15 cellular contexts compared by ENCODE assay signal in genomic region chr19:43782311-43782660, GRCh38. TPM values are rescaled to one million over a fixed set of nuclear protein-coding genes. Genes with fewer than 3 reads are reported as not detected.
DNase-seq lines count a peak whose midpoint lies in the region; ATAC-seq and TF ChIP-seq lines count a peak whose summit lies in the region.
"Had no signal": no experiment of that assay in that cellular context is flagged by ENCODE, and none has a peak within 500 bp of the region (broad histone marks: within the 10 kb centered on the region; RNA-seq: fewer than 3 reads in every experiment).

No MANE protein-coding gene starts in this region.

- H3K9me3 Mint-ChIP-seq in activated CD4-positive, alpha-beta memory T cell treated with anti-CD3 and anti-CD28 coated beads for 36 hours = no peaks in the 10 kb centered on the region

- WGBS in esophagus squamous epithelium, 2 donors = 44 to 50% methylated on average over 6 to 8 of the region's 8 CpGs
- 56 to 63% (median 62%) methylated on average over 8 of the region's 8 CpGs for WGBS in adrenal gland, 4 donors

- H3K9ac ChIP-seq in BLaER1 treated with 17β-estradiol and CSF1 and Interleukin-3, amounts not matched to agents 10 nM and 100 nM = no peak overlapping the region

- H3K4me2 ChIP-seq in BLaER1 treated with 17β-estradiol and CSF1 and Interleukin-3, amounts not matched to agents 10 nM and 100 nM = peak overlapping the region in 10 of 11 experiments; percentile 29 to 98 (median 77); a peak in 16 of 22 replicates

- no peak for DNase-seq in GM12864 (ENCODE audit: low read depth)
- no peak for DNase-seq in activated CD4-positive, alpha-beta memory T cell treated with anti-CD3 and anti-CD28 coated beads for 36 hours
- DNase-seq in esophagus squamous epithelium (lab: John Stamatoyannopoulos, UW) = no peak
- no peak for DNase-seq in sciatic nerve (ENCODE audit: low spot score)
- DNase-seq in adrenal gland = no peak
- DNase-seq in globus pallidus (ENCODE audit: low spot score) = no peak
- DNase-seq in C1 segment of cervical spinal cord (lab: John Stamatoyannopoulos, UW) = no peak
- DNase-seq: mesendoderm; NCI-H187; posterior cingulate gyrus; stimulated activated naive CD4-positive, alpha-beta T cell treated with Interleukin-2 at 50 U/mL for 16 hours; WERI-Rb-1 had no signal

- CTCF ChIA-PET in activated CD4-positive, alpha-beta memory T cell treated with anti-CD3 and anti-CD28 coated beads for 36 hours (lab: Charles Lee) = interaction anchor here (1.1 to 8.3 kb wide), 4 partner anchors 16 to 36 kb away, joined by 3 to 175 read pairs (median 18); no protein-coding TSS in a partner anchor

- H3K4me1 Mint-ChIP-seq in activated CD4-positive, alpha-beta memory T cell treated with anti-CD3 and anti-CD28 coated beads for 36 hours (ENCODE audit: low read depth) = peaks cover 53% of the 10 kb centered on the region

- H3K27me3 ChIP-seq in BLaER1 treated with 17β-estradiol and CSF1 and Interleukin-3, amounts not matched to agents 10 nM and 100 nM = no peaks in the 10 kb centered on the region
- H3K27me3 ChIP-seq in esophagus squamous epithelium = peaks cover 0 to 10% (median 0%) of the 10 kb centered on the region in 4 donors
- H3K27me3 ChIP-seq in adrenal gland = no peaks in the 10 kb centered on the region

- intact Hi-C loops in activated CD4-positive, alpha-beta memory T cell treated with anti-CD3 and anti-CD28 coated beads for 36 hours (cut with micrococcal nuclease) = loop anchor here (10.0 kb wide), 1 partner anchor 317 kb away; the partner anchor contains the start of gene LYPD3
- intact Hi-C loops in esophagus squamous epithelium (cut with DNase I) = loop anchor here (5.0 to 10.0 kb wide), 2 partner anchors 35 to 107 kb away; partner anchors contain the start of gene PLAUR
- intact Hi-C loops in sciatic nerve (cut with DNase I) = no loop called here
- intact Hi-C loops in adrenal gland (cut with DNase I) = loop anchor here in 1 of 2 donors (5.0 kb wide), 1 partner anchor 35 kb away; no protein-coding TSS in a partner anchor

- peaks cover 23% of the 10 kb centered on the region for H3K36me3 Mint-ChIP-seq in activated CD4-positive, alpha-beta memory T cell treated with anti-CD3 and anti-CD28 coated beads for 36 hours
- H3K36me3 Mint-ChIP-seq: CD14-positive monocyte had no signal

- no peaks in the 10 kb centered on the region; a peak in 1 of 22 replicates for H4K20me1 ChIP-seq in BLaER1 treated with 17β-estradiol and CSF1 and Interleukin-3, amounts not matched to agents 10 nM and 100 nM

- H3K27ac Mint-ChIP-seq in activated CD4-positive, alpha-beta memory T cell treated with anti-CD3 and anti-CD28 coated beads for 36 hours = peak overlapping the region; percentile 92

- H3K4me1 ChIP-seq in BLaER1 treated with 17β-estradiol and CSF1 and Interleukin-3, amounts not matched to agents 10 nM and 100 nM = peaks cover 65 to 80% (median 73%) of the 10 kb centered on the region in 10 experiments
- peaks cover 35 to 83% (median 56%) of the 10 kb centered on the region in 3 donors for H3K4me1 ChIP-seq in esophagus squamous epithelium
- H3K4me1 ChIP-seq in adrenal gland (replicated peaks in 1 of 2) = peaks cover 4 to 8% of the 10 kb centered on the region in 2 donors

- TF ChIP-seq POLR2A in esophagus squamous epithelium (IDR thresholded peaks at IDR 0.05) = no peak
- no peak for TF ChIP-seq POLR2A in adrenal gland (IDR thresholded peaks at IDR 0.05)

- H3K4me3 Mint-ChIP-seq in activated CD4-positive, alpha-beta memory T cell treated with anti-CD3 and anti-CD28 coated beads for 36 hours = peak overlapping the region; percentile 33
- H3K4me3 Mint-ChIP-seq: CD14-positive monocyte had no signal

- H3K9me3 ChIP-seq in BLaER1 treated with 17β-estradiol and CSF1 and Interleukin-3, amounts not matched to agents 10 nM and 100 nM (replicated peaks in 1 of 11) = no peaks in the 10 kb centered on the region
- no peaks in the 10 kb centered on the region for H3K9me3 ChIP-seq in esophagus squamous epithelium
- no peaks in the 10 kb centered on the region for H3K9me3 ChIP-seq in adrenal gland (replicated peaks in 1 of 3)

- POLR2A ChIA-PET in activated CD4-positive, alpha-beta memory T cell treated with anti-CD3 and anti-CD28 coated beads for 36 hours (lab: Charles Lee) = interaction anchor here (1.2 to 7.1 kb wide), 5 partner anchors 15 to 114 kb away, joined by 3 to 127 read pairs (median 14); partner anchors contain the start of gene SMG9

- TF ChIP-seq CTCF in GM12864 (IDR thresholded peaks at IDR 0.05; ENCODE audit: low read depth, low read length, missing control alignments) = no peak
- TF ChIP-seq CTCF in esophagus squamous epithelium (IDR thresholded peaks at IDR 0.05) = no peak
- TF ChIP-seq CTCF in adrenal gland (IDR thresholded peaks at IDR 0.05) = no peak

- H3K4me3 ChIP-seq in BLaER1 treated with 17β-estradiol and CSF1 and Interleukin-3, amounts not matched to agents 10 nM and 100 nM = no peak overlapping the region
- peak overlapping the region; percentile 10 for H3K4me3 ChIP-seq in GM12864 (ENCODE audit: low read depth, low read length)
- peak overlapping the region in 1 of 4 donors; percentile 60 for H3K4me3 ChIP-seq in esophagus squamous epithelium
- H3K4me3 ChIP-seq in adrenal gland = no peak overlapping the region
- H3K4me3 ChIP-seq: coronary artery had no signal

- H3K27me3 Mint-ChIP-seq in activated CD4-positive, alpha-beta memory T cell treated with anti-CD3 and anti-CD28 coated beads for 36 hours = no peaks in the 10 kb centered on the region

- H3K36me3 ChIP-seq in BLaER1 treated with 17β-estradiol and CSF1 and Interleukin-3, amounts not matched to agents 10 nM and 100 nM = no peaks in the 10 kb centered on the region
- H3K36me3 ChIP-seq in esophagus squamous epithelium = no peaks in the 10 kb centered on the region
- H3K36me3 ChIP-seq in adrenal gland (replicated peaks in 1 of 2) = no peaks in the 10 kb centered on the region
- H3K36me3 ChIP-seq: WERI-Rb-1 had no signal

- ATAC-seq in sciatic nerve = no peak

- peak overlapping the region in 3 of 11 experiments; percentile 4 to 32 (median 26); a peak in 2 of 22 replicates for H3K27ac ChIP-seq in BLaER1 treated with 17β-estradiol and CSF1 and Interleukin-3, amounts not matched to agents 10 nM and 100 nM
- peak overlapping the region in 3 of 4 donors; percentile 63 to 75 (median 66) for H3K27ac ChIP-seq in esophagus squamous epithelium
- H3K27ac ChIP-seq in adrenal gland = no peak overlapping the region
- H3K27ac ChIP-seq: coronary artery, WERI-Rb-1 had no signal

RNA-seq across cellular contexts. Expression of gene KCNN4, which starts 1.5 kb away (rescaled TPM):
- 100 to 1,000 TPM; 120 to 130 TPM for total RNA-seq in activated CD4-positive, alpha-beta memory T cell treated with anti-CD3 and anti-CD28 coated beads for 36 hours
- total RNA-seq in esophagus squamous epithelium (10 to 100 TPM in 1 of 4 donors, 1 to 10 TPM in 3; 3.2 to 16.9 (median 5.3) TPM), sciatic nerve (3.0 TPM), adrenal gland (1 to 10 TPM in 3 of 8 donors, under 1 TPM in 5; 0.42 to 2.9 (median 0.56) TPM)
- polyA plus RNA-seq in adrenal gland = 10 to 100 TPM in 1 of 3 donors, 1 to 10 TPM in 1, under 1 TPM in 1; 0.48 to 13.0 (median 3.2) TPM

RNA-seq across cellular contexts. Expression of gene LYPD5, which starts 20.0 kb away (rescaled TPM):
- total RNA-seq in activated CD4-positive, alpha-beta memory T cell treated with anti-CD3 and anti-CD28 coated beads for 36 hours = 1 to 10 TPM in 1 of 2 experiments, under 1 TPM in 1; 0.62 to 1.2 TPM
- total RNA-seq in esophagus squamous epithelium (10 to 100 TPM in 3 of 4 donors, 1 to 10 TPM in 1; 9.9 to 32.0 (median 22.4) TPM), sciatic nerve (1.4 TPM), adrenal gland (1 to 10 TPM in 4 of 8 donors, under 1 TPM in 3, not detected in 1; 0.35 to 3.0 (median 1.2) TPM)
- under 1 TPM; 0.32 to 0.55 (median 0.40) TPM for polyA plus RNA-seq in adrenal gland

RNA-seq across cellular contexts. Expression of gene SMG9, which starts 27.5 kb away (rescaled TPM):
- 10 to 100 TPM; 58.2 to 58.3 TPM for total RNA-seq in activated CD4-positive, alpha-beta memory T cell treated with anti-CD3 and anti-CD28 coated beads for 36 hours
- 10 to 100 TPM; 16.0 to 22.7 (median 21.1) TPM for total RNA-seq in esophagus squamous epithelium
- 41.1 TPM for total RNA-seq in sciatic nerve
- total RNA-seq in adrenal gland = 10 to 100 TPM; 19.4 to 58.5 (median 37.8) TPM
- 10 to 100 TPM; 39.9 to 63.2 (median 51.6) TPM for polyA plus RNA-seq in adrenal gland

RNA-seq across cellular contexts. Expression of gene ZNF283, which starts 44.8 kb away (rescaled TPM):
- total RNA-seq in activated CD4-positive, alpha-beta memory T cell treated with anti-CD3 and anti-CD28 coated beads for 36 hours = 1 to 10 TPM; 5.2 to 8.1 TPM
- 10 to 100 TPM in 1 of 4 donors, 1 to 10 TPM in 3; 1.5 to 19.1 (median 6.5) TPM for total RNA-seq in esophagus squamous epithelium
- total RNA-seq in sciatic nerve = 17.4 TPM
- total RNA-seq in adrenal gland = 10 to 100 TPM in 3 of 8 donors, 1 to 10 TPM in 5; 2.8 to 14.9 (median 8.0) TPM
- 1 to 10 TPM; 2.4 to 5.5 (median 5.0) TPM for polyA plus RNA-seq in adrenal gland

Comparison
In these comparisons a context has a peak if more than half of its experiments do, and no peak if none do; other contexts are left out.
1. H3K27ac ChIP-seq: peak in esophagus squamous epithelium (3 of 4); none in adrenal gland (0 of 5).
2. RNA of gene KCNN4, which starts 1.5 kb away (total RNA-seq): 120 to 130 TPM in activated CD4-positive, alpha-beta memory T cell treated with anti-CD3 and anti-CD28 coated beads for 36 hours; 3.2 to 16.9 TPM in esophagus squamous epithelium, 3.0 TPM in sciatic nerve (single experiment) and 0.42 to 2.9 TPM in adrenal gland; every median in the first group is over 4 times any median in the second.